12 cellular contexts compared by ENCODE assay signal in the genomic region with DNA sequence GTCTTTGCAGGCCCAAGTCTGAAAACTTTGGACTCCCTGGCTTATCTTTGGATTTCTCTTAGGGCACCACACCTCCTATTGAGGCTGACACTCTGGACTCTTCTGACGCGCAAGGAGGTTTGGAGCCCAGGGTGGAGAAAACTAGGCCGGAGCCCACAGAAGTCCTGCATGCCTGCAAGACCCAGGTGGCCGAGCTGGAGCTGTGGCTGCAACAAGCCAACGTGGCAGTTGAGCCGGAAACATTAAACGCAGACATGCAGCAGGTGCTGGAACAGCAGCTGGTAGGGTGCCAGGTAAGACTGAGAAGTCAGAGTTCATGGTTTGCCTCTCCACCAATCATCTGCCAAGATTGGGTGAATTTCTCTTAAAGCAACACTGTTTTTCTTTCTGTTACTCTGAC.
DNase-seq lines count a peak whose midpoint lies in the region; ATAC-seq, FAIRE-seq and TF ChIP-seq lines count a peak whose summit lies in the region.
"Had no signal": no experiment of that assay in that cellular context is flagged by ENCODE, and none has a peak within 500 bp of the region (broad histone marks: within the 10 kb centered on the region; RNA-seq: fewer than 3 reads in every experiment).

No MANE protein-coding gene starts in this region.

- peaks cover 16% of the 10 kb centered on the region for H3K36me3 Mint-ChIP-seq in natural killer cell

- 85% methylated on average over 7 of the region's 7 CpGs for WGBS in hepatocyte (ENCODE audit: low lambda C conversion rate, missing lambda C conversion rate)

- H3K9me3 ChIP-seq in Loucy (ENCODE audit: insufficient read depth, low read depth, low read length), result no peaks in the 10 kb centered on the region
- no peaks in the 10 kb centered on the region for H3K9me3 ChIP-seq in OCI-LY3 (ENCODE audit: insufficient read depth, low read length)
- no peaks in the 10 kb centered on the region for H3K9me3 ChIP-seq in hepatocyte (ENCODE audit: low read depth)
- H3K9me3 ChIP-seq in subcutaneous abdominal adipose tissue (ENCODE audit: control insufficient read depth in 5 of 5, low read length in 5 of 5), result no peaks in the 10 kb centered on the region
- H3K9me3 ChIP-seq: SJCRH30 had no signal

- H3K9ac ChIP-seq in Loucy (ENCODE audit: low read depth, low read length, poor library complexity, severe bottlenecking), result peak overlapping the region; percentile 73
- no peak overlapping the region for H3K9ac ChIP-seq in OCI-LY3 (ENCODE audit: low read length)
- peak overlapping the region in 1 of 5 donors; percentile 59 for H3K9ac ChIP-seq in subcutaneous abdominal adipose tissue (ENCODE audit: low read length in 5 of 5)

- no peaks in the 10 kb centered on the region for H3K9me3 Mint-ChIP-seq in natural killer cell

- no peak for FAIRE-seq in D721Med (lab: Jason Lieb, UNC)

- H3K4me2 ChIP-seq in Loucy (ENCODE audit: low read depth, low read length, poor library complexity, severe bottlenecking) (peak overlapping the region; percentile 72), OCI-LY3 (ENCODE audit: low read length) (no peak overlapping the region), hepatocyte (peak overlapping the region; percentile 20)

- H3K4me3 ChIP-seq in Loucy (ENCODE audit: low read length, poor library complexity, severe bottlenecking), result peak overlapping the region; percentile 72
- H3K4me3 ChIP-seq in OCI-LY3 (ENCODE audit: low read length), result no peak overlapping the region
- H3K4me3 ChIP-seq in hepatocyte, result no peak overlapping the region
- peak overlapping the region in 3 of 5 donors; percentile 25 to 51 (median 40) for H3K4me3 ChIP-seq in subcutaneous abdominal adipose tissue (ENCODE audit: low read depth in 1 of 5, low read length in 5 of 5)
- H3K4me3 ChIP-seq: SJCRH30, skin epidermis had no signal

- H3K4me1 ChIP-seq in Loucy (ENCODE audit: insufficient read depth, low read length, poor library complexity, severe bottlenecking), result peaks cover 40% of the 10 kb centered on the region
- H3K4me1 ChIP-seq in OCI-LY3 (ENCODE audit: low read length), result peaks cover 6% of the 10 kb centered on the region; the same call in 1 of the 2 replicates
- H3K4me1 ChIP-seq in hepatocyte (ENCODE audit: insufficient read depth), result no peaks in the 10 kb centered on the region
- peaks cover 0 to 39% (median 19%) of the 10 kb centered on the region in 5 donors for H3K4me1 ChIP-seq in subcutaneous abdominal adipose tissue (ENCODE audit: control insufficient read depth in 5 of 5, insufficient read depth in 5 of 5, low read length in 5 of 5)
- H3K4me1 ChIP-seq: SJCRH30 had no signal

- intact Hi-C loops in natural killer cell (cut with micrococcal nuclease), result no loop called here

- H3K27ac Mint-ChIP-seq in natural killer cell, result no peak overlapping the region

- DNase-seq in hepatocyte (ENCODE audit: low spot score), result peak; percentile 23
- no peak for DNase-seq in D721Med (ENCODE audit: insufficient read length, low spot score)
- DNase-seq in hypothalamus (lab: John Stamatoyannopoulos, UW), result no peak
- no peak for DNase-seq in germinal center (ENCODE audit: low spot score)
- no peak for DNase-seq in natural killer cell
- DNase-seq: GOT3, kidney glomerular epithelial cell had no signal

- no peaks in the 10 kb centered on the region for H3F3A ChIP-seq in Loucy (ENCODE audit: low read depth)

- no peak overlapping the region for H3K4me3 Mint-ChIP-seq in natural killer cell

- no peaks in the 10 kb centered on the region for H3K4me1 Mint-ChIP-seq in natural killer cell

- no peak for ATAC-seq in natural killer cell

- H3K27me3 Mint-ChIP-seq in natural killer cell (ENCODE audit: low read depth in 2 of 2), result no peaks in the 10 kb centered on the region

- no peaks in the 10 kb centered on the region for H3K27me3 ChIP-seq in Loucy (ENCODE audit: insufficient read depth, low read length, poor library complexity, severe bottlenecking)
- H3K27me3 ChIP-seq in OCI-LY3 (ENCODE audit: low read depth, low read length), result no peaks in the 10 kb centered on the region
- no peaks in the 10 kb centered on the region for H3K27me3 ChIP-seq in hepatocyte
- H3K27me3 ChIP-seq in subcutaneous abdominal adipose tissue (ENCODE audit: control insufficient read depth in 5 of 5, insufficient read depth in 4 of 5, low read length in 5 of 5), result no peaks in the 10 kb centered on the region
- H3K27me3 ChIP-seq: SJCRH30 had no signal

- peaks cover 17% of the 10 kb centered on the region for H3K79me2 ChIP-seq in Loucy (ENCODE audit: insufficient read depth, low read length)
- H3K79me2 ChIP-seq in OCI-LY3 (ENCODE audit: low read length), result no peaks in the 10 kb centered on the region
- H3K79me2 ChIP-seq in hepatocyte, result no peaks in the 10 kb centered on the region

- H3K36me3 ChIP-seq in Loucy (ENCODE audit: insufficient read depth, low read length), result no peaks in the 10 kb centered on the region
- H3K36me3 ChIP-seq in OCI-LY3 (replicated peaks; ENCODE audit: low read depth, low read length), result no peaks in the 10 kb centered on the region
- H3K36me3 ChIP-seq in hepatocyte (replicated peaks; ENCODE audit: insufficient read depth, low read depth), result no peaks in the 10 kb centered on the region
- peaks cover 0 to 39% (median 20%) of the 10 kb centered on the region in 5 donors for H3K36me3 ChIP-seq in subcutaneous abdominal adipose tissue (ENCODE audit: control insufficient read depth in 5 of 5, insufficient read depth in 5 of 5, low read length in 5 of 5)

- H2AFZ ChIP-seq in Loucy (ENCODE audit: low read length), result peak overlapping the region; percentile 32
- H2AFZ ChIP-seq in OCI-LY3 (ENCODE audit: low read depth, low read length), result peak overlapping the region; percentile 19; the same call in 1 of the 2 replicates
- peak overlapping the region; percentile 12 for H2AFZ ChIP-seq in hepatocyte

- H3K27ac ChIP-seq in OCI-LY3 (ENCODE audit: low read length), result no peak overlapping the region
- peak overlapping the region; percentile 39 for H3K27ac ChIP-seq in hepatocyte
- H3K27ac ChIP-seq in subcutaneous abdominal adipose tissue (ENCODE audit: low read depth, low read length), result peak overlapping the region; percentile 75
- H3K27ac ChIP-seq: SJCRH30, skin epidermis had no signal

- no peaks in the 10 kb centered on the region for H4K20me1 ChIP-seq in Loucy (ENCODE audit: insufficient read depth, low read length, poor library complexity, severe bottlenecking)
- no peaks in the 10 kb centered on the region for H4K20me1 ChIP-seq in OCI-LY3 (ENCODE audit: insufficient read depth, low read length)
- no peaks in the 10 kb centered on the region for H4K20me1 ChIP-seq in hepatocyte (ENCODE audit: insufficient read depth, poor library complexity, severe bottlenecking)

- no peaks in the 10 kb centered on the region for H3K9me2 ChIP-seq in Loucy (replicated peaks; ENCODE audit: low read depth, low read length)
- H3K9me2 ChIP-seq in hepatocyte (replicated peaks; ENCODE audit: insufficient read depth), result no peaks in the 10 kb centered on the region

- TF ChIP-seq CTCF in Loucy (conservative IDR thresholded peaks at IDR 0.05; ENCODE audit: low read length) (no peak), OCI-LY3 (IDR thresholded peaks at IDR 0.05; ENCODE audit: low read depth, low read length) (no peak), hepatocyte (IDR thresholded peaks at IDR 0.05; ENCODE audit: poor library complexity) (no peak), D721Med (IDR thresholded peaks at IDR 0.05; ENCODE audit: insufficient read depth, missing control alignments) (no peak), natural killer cell (IDR thresholded peaks at IDR 0.05) (no peak)

Comparison
In these comparisons a context has a peak if more than half of its experiments do, and no peak if none do; other contexts are left out.
1. H3K4me3 ChIP-seq: peak in Loucy (single experiment) and subcutaneous abdominal adipose tissue (3 of 5); none in OCI-LY3 (single experiment) and hepatocyte (single experiment).
2. Peak in every context shown above with its lines, with median percentiles within 50 percentile points of each other: H2AFZ ChIP-seq.